1 cellular context compared by ENCODE assay signal in the genomic region with DNA sequence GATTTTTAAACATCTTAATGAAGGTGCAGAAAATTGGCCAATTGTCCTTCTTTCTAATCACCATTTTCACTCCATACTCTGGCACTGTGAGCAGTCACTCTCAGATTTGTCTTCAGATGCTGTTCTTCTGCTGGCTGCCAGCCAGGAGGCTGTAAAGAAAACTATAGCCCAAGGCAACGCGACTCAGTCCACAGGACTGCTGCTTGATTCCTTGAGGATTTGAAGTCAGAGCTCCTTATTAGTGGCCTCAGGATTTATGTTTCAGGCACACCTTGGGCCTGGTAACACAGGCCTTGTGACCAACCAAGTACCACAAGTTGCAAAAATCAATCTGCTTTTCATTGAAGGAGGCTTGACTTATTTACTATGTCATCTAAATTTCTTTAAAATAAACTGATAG.
TF ChIP-seq lines count a peak whose summit lies in the region.

No MANE protein-coding gene starts in this region.

TF ChIP-seq in H1, 55 proteins besides CTCF, POLR2A, EP300 and RAD21:
- TF ChIP-seq CHD2 (IDR thresholded peaks at IDR 0.05; ENCODE audit: low read length) (no peak), CREB1 (IDR thresholded peaks at IDR 0.05) (no peak)
